In genomic region chr2:45004569-45005181, GRCh38 we compare ENCODE assay signal across 1 cellular context.
TF ChIP-seq lines count a peak whose summit lies in the region.

No MANE protein-coding gene starts in this region.

TF ChIP-seq in WTC11, 78 proteins besides CTCF, POLR2A, EP300 and RAD21 (continued from another document):
- TF ChIP-seq FOXP1 (CRISPR knock-in tag; IDR thresholded peaks at IDR 0.05; ENCODE audit: borderline replicate concordance) = 0 out of 2 replicates have a peak, but pooled peaks have one; percentile 52
- no peak for TF ChIP-seq SMAD3 (CRISPR knock-in tag; IDR thresholded peaks at IDR 0.05; ENCODE audit: borderline replicate concordance)
- TF ChIP-seq RORB (CRISPR knock-in tag; IDR thresholded peaks at IDR 0.05) = no peak
- no peak for TF ChIP-seq USF1 (CRISPR knock-in tag; IDR thresholded peaks at IDR 0.05)
- TF ChIP-seq ZNF121 (CRISPR knock-in tag; IDR thresholded peaks at IDR 0.05) = no peak
TF ChIP-seq in WTC11: peak in this region for 6.
